In genomic region chr7:156026076-156027002, GRCh38 we compare ENCODE assay signal across 26 cellular contexts.
"Had no signal": no experiment of that assay in that cellular context is flagged by ENCODE, and none has a peak within 500 bp of the region (broad histone marks: within the 10 kb centered on the region; RNA-seq: fewer than 3 reads in every experiment).

No MANE protein-coding gene starts in this region.

- H3K27ac ChIP-seq: brain microvascular endothelial cell, cardiac muscle cell, KMS-11, SK-N-MC had no signal

- H3K9ac ChIP-seq: KMS-11 had no signal

- ATAC-seq: activated CD8-positive, alpha-beta T cell treated with anti-CD3 and anti-CD28 coated beads for 36 hours; activated T-helper 17 cell treated with anti-CD3 and anti-CD28 coated beads, Interleukin-2, amount 50 U/mL, for 72 hours; Panc1; Right ventricle myocardium inferior; T-cell had no signal

- H3K4me3 ChIP-seq: cardiac muscle cell, SK-N-MC had no signal

- H3K4me2 ChIP-seq: KMS-11 had no signal

- DNase-seq: activated B cell treated with CpG ODN at 0.5 μM for 24 hours; activated CD4-positive, alpha-beta T cell treated with anti-CD3 and anti-CD28 coated beads, Interleukin-2, amount 10 ng/mL, durations not matched to agents 7 days and 5 days; activated CD8-positive, alpha-beta T cell treated with anti-CD3 and anti-CD28 coated beads for 36 hours; activated gamma-delta T cell; activated naive CD4-positive, alpha-beta T cell treated with anti-CD3 and anti-CD28 coated beads for 36 hours; activated T-cell treated with anti-CD3 and anti-CD28 coated beads for 4 hours; activated T-cell treated with anti-CD3 and anti-CD28 coated beads, Interleukin-2, amount 50 U/mL, for 48 hours; brain microvascular endothelial cell; NCI-H1092; NCI-H1417 treated with DMSO at 0.1 percent for 48 hours; NCI-H1694 treated with DMSO at 0.1 percent for 48 hours; NCI-H2029 treated with DMSO at 0.1 percent for 48 hours; NCI-H510A treated with DMSO at 0.1 percent for 48 hours; NCI-H69; NK-92 treated with Interleukin-12 subunit alpha and Interleukin-12 subunit beta, amount 100 ng/mL, for 24 hours; OCI-M1; RPMI8226; T-cell; T-helper 2 cell; T1000 had no signal

- H3K27me3 ChIP-seq: brain microvascular endothelial cell, cardiac muscle cell had no signal

- H3K36me3 ChIP-seq: brain microvascular endothelial cell, cardiac muscle cell had no signal
